Comparison of ENCODE assay signal across 16 cellular contexts in the genomic region with DNA sequence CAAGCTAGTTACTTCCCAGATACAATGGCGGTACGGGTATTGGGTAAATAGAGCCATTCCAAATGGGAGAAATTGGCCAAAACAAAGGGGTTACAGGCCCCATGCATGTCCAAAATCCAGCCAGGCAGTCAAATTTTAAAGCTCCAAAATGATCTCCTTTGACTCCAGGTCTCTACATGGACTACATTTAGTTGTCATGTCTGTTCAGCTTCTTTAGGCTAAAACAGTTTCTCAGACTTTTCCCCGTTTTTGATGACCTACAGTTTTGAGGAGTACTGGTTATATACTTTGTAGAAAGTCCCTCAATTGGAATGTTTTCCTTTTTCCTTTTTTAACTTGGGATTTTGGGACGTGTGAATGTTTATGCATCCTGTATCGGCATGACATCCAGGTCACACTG. TPM values are rescaled to one million over a fixed set of nuclear protein-coding genes. Genes with fewer than 3 reads are reported as not detected.
A peak's percentile ranks its signal among the peaks of the same experiment; 100 is the strongest.
DNase-seq lines count a peak whose midpoint lies in the region; ATAC-seq and TF ChIP-seq lines count a peak whose summit lies in the region.
"Had no signal": no experiment of that assay in that cellular context is flagged by ENCODE, and none has a peak within 500 bp of the region (broad histone marks: within the 10 kb centered on the region; RNA-seq: fewer than 3 reads in every experiment).

No MANE protein-coding gene starts in this region.

- WGBS in gastroesophageal sphincter (ENCODE audit: low coverage in 1 of 2), 2 donors: 79 to 87% methylated on average over 3 to 5 of the region's 5 CpGs
- 91 to 94% methylated on average over 5 of the region's 5 CpGs for WGBS in sigmoid colon, 2 donors
- WGBS in transverse colon (ENCODE audit: low coverage in 1 of 2), 2 donors: 90 to 94% methylated on average over 4 to 5 of the region's 5 CpGs

- ATAC-seq in gastroesophageal sphincter (no peak), left cardiac atrium (no peak)

- H3K4me3 Mint-ChIP-seq in chondrocyte (ENCODE audit: unreplicated experiment) (no peak overlapping the region), HFFc6 (no peak overlapping the region)
- no peak overlapping the region for H3K4me3 Mint-ChIP-seq in activated naive CD4-positive, alpha-beta T cell treated with anti-CD3 and anti-CD28 coated beads, Interleukin-2, amount 10 ng/mL, durations not matched to agents 7 days and 5 days
- H3K4me3 Mint-ChIP-seq: CD4-positive, alpha-beta memory T cell had no signal

- H3K4me1 Mint-ChIP-seq in chondrocyte (ENCODE audit: low read depth) (peaks cover 84% of the 10 kb centered on the region), HFFc6 (ENCODE audit: low read depth) (peaks cover 63% of the 10 kb centered on the region)
- peaks cover 13% of the 10 kb centered on the region for H3K4me1 Mint-ChIP-seq in activated naive CD4-positive, alpha-beta T cell treated with anti-CD3 and anti-CD28 coated beads, Interleukin-2, amount 10 ng/mL, durations not matched to agents 7 days and 5 days

- H3K4me3 ChIP-seq in gastroesophageal sphincter: peak overlapping the region; percentile 5 to 91
- peak overlapping the region; percentile 78 to 97 (median 96) for H3K4me3 ChIP-seq in sigmoid colon
- H3K4me3 ChIP-seq in transverse colon: peak overlapping the region in 1 of 4 donors; percentile 97
- H3K4me3 ChIP-seq: GM23248 had no signal

- peaks cover 3% of the 10 kb centered on the region for H3K36me3 Mint-ChIP-seq in chondrocyte (ENCODE audit: low read depth)
- H3K36me3 Mint-ChIP-seq in HFFc6 (ENCODE audit: low read depth): peaks cover 22% of the 10 kb centered on the region
- H3K36me3 Mint-ChIP-seq in activated naive CD4-positive, alpha-beta T cell treated with anti-CD3 and anti-CD28 coated beads, Interleukin-2, amount 10 ng/mL, durations not matched to agents 7 days and 5 days: no peaks in the 10 kb centered on the region

- TF ChIP-seq POLR2A in gastroesophageal sphincter (IDR thresholded peaks at IDR 0.05) (no peak), sigmoid colon (IDR thresholded peaks at IDR 0.05) (no peak), transverse colon (IDR thresholded peaks at IDR 0.05) (no peak)

- peaks cover 10 to 77% (median 11%) of the 10 kb centered on the region in 3 donors for H3K4me1 ChIP-seq in gastroesophageal sphincter
- H3K4me1 ChIP-seq in sigmoid colon: peaks cover 0 to 68% (median 34%) of the 10 kb centered on the region in 4 donors
- H3K4me1 ChIP-seq in transverse colon: peaks cover 0 to 58% (median 10%) of the 10 kb centered on the region in 4 donors

- no peak for TF ChIP-seq EP300 in gastroesophageal sphincter (IDR thresholded peaks at IDR 0.05)
- TF ChIP-seq EP300 in sigmoid colon (IDR thresholded peaks at IDR 0.05): no peak
- TF ChIP-seq EP300 in transverse colon (IDR thresholded peaks at IDR 0.05; ENCODE audit: low read depth): no peak

- DNase-seq in chondrocyte (ENCODE audit: low spot score): no peak
- no peak for DNase-seq in sigmoid colon
- no peak for DNase-seq in transverse colon
- DNase-seq in HFFc6: no peak
- DNase-seq in activated naive CD4-positive, alpha-beta T cell treated with anti-CD3 and anti-CD28 coated beads, Interleukin-2, amount 10 ng/mL, durations not matched to agents 7 days and 5 days: no peak
- no peak for DNase-seq in left cardiac atrium
- DNase-seq: C1 segment of cervical spinal cord; Calu3; CD4-positive, alpha-beta memory T cell; COR-L47; DMS53; DMS79 treated with DMSO at 0.1 percent for 48 hours; GM23248; H7; HCEC 1CT had no signal

- CTCF ChIA-PET in activated naive CD4-positive, alpha-beta T cell treated with anti-CD3 and anti-CD28 coated beads, Interleukin-2, amount 10 ng/mL, durations not matched to agents 7 days and 5 days (lab: Charles Lee): no interaction called here

- H3K27ac Mint-ChIP-seq in chondrocyte (ENCODE audit: unreplicated experiment): peak overlapping the region; percentile 58
- H3K27ac Mint-ChIP-seq in HFFc6: no peak overlapping the region
- H3K27ac Mint-ChIP-seq in activated naive CD4-positive, alpha-beta T cell treated with anti-CD3 and anti-CD28 coated beads, Interleukin-2, amount 10 ng/mL, durations not matched to agents 7 days and 5 days: no peak overlapping the region

- H3K9me3 Mint-ChIP-seq in chondrocyte (ENCODE audit: low read depth) (no peaks in the 10 kb centered on the region), HFFc6 (no peaks in the 10 kb centered on the region)
- peaks cover under 1% of the 10 kb centered on the region for H3K9me3 Mint-ChIP-seq in activated naive CD4-positive, alpha-beta T cell treated with anti-CD3 and anti-CD28 coated beads, Interleukin-2, amount 10 ng/mL, durations not matched to agents 7 days and 5 days

- H3K36me3 ChIP-seq in gastroesophageal sphincter (peaks cover 0 to 29% of the 10 kb centered on the region in 2 donors), sigmoid colon (peaks cover 0 to 32% (median 2%) of the 10 kb centered on the region in 4 donors), transverse colon (no peaks in the 10 kb centered on the region)

- H3K27me3 ChIP-seq in gastroesophageal sphincter (no peaks in the 10 kb centered on the region), sigmoid colon (no peaks in the 10 kb centered on the region), transverse colon (no peaks in the 10 kb centered on the region)

- H3K27ac ChIP-seq in gastroesophageal sphincter (peak overlapping the region in 3 of 4 donors; percentile 9 to 97 (median 94)), sigmoid colon (peak overlapping the region in 3 of 4 donors; percentile 91 to 99 (median 96)), transverse colon (peak overlapping the region in 3 of 4 donors; percentile 29 to 88 (median 36))
- H3K27ac ChIP-seq: GM23248 had no signal

- H3K27me3 Mint-ChIP-seq in chondrocyte (ENCODE audit: low read depth): no peaks in the 10 kb centered on the region
- no peaks in the 10 kb centered on the region; the same call in none of the 2 replicates for H3K27me3 Mint-ChIP-seq in HFFc6 (ENCODE audit: insufficient read depth)
- H3K27me3 Mint-ChIP-seq in activated naive CD4-positive, alpha-beta T cell treated with anti-CD3 and anti-CD28 coated beads, Interleukin-2, amount 10 ng/mL, durations not matched to agents 7 days and 5 days: peaks cover 13% of the 10 kb centered on the region
- H3K27me3 Mint-ChIP-seq: CD4-positive, alpha-beta memory T cell had no signal

- intact Hi-C loops in sigmoid colon (cut with DNase I) (loop anchor here (5.0 kb wide), 1 partner anchor 34 kb away; no protein-coding TSS in a partner anchor), transverse colon (cut with DNase I; ENCODE audit: low total_unique reads) (no loop called here), left cardiac atrium (cut with DNase I) (no loop called here)

- TF ChIP-seq CTCF in chondrocyte (IDR thresholded peaks at IDR 0.05): no peak
- TF ChIP-seq CTCF in gastroesophageal sphincter (IDR thresholded peaks at IDR 0.05): no peak
- TF ChIP-seq CTCF in sigmoid colon (IDR thresholded peaks at IDR 0.05): no peak
- TF ChIP-seq CTCF in transverse colon (IDR thresholded peaks at IDR 0.05): no peak
- no peak for TF ChIP-seq CTCF in HFFc6 (IDR thresholded peaks at IDR 0.05)

- in situ Hi-C loops in transverse colon (cut with MboI; ENCODE audit: low pct_ligation_motif_present in 1 of 4, low pct_unique_long_range_greater_than_20kb in 1 of 4, low sequenced_read_pairs in 3 of 4): no loop called here

- H3K9me3 ChIP-seq in gastroesophageal sphincter (no peaks in the 10 kb centered on the region), sigmoid colon (no peaks in the 10 kb centered on the region), transverse colon (no peaks in the 10 kb centered on the region)

RNA-seq across cellular contexts. Expression of a gene that starts 4.7 kb away (rescaled TPM):
- total RNA-seq in chondrocyte (24.0 to 26.2 TPM (median 25.3 TPM) in 3 replicates), gastroesophageal sphincter (100 to 1,000 TPM in 3 of 4 donors, 10 to 100 TPM in 1; 64.5 to 185 (median 131) TPM), sigmoid colon (100 to 1,000 TPM; 179 to 346 (median 240) TPM), transverse colon (10 to 100 TPM; 24.3 to 71.4 (median 54.8) TPM), left cardiac atrium (1 to 10 TPM; 2.4 to 4.9 TPM)
- polyA plus RNA-seq in sigmoid colon: 1 to 10 TPM in 2 of 3 donors, under 1 TPM in 1; 0.23 to 6.8 (median 1.8) TPM
- 10 to 100 TPM; 10.5 to 12.8 (median 11.3) TPM for total RNA-seq in HFFc6 (2021; fragmentation: NEBNext Ultra II Directional; extraction: Animal tissue kit (Norgen Biotek cat#: 25700))

Comparison
In these comparisons a context has a peak if more than half of its experiments do, and no peak if none do; other contexts are left out.
1. H3K27ac ChIP-seq: peak in every context shown above with its lines; median percentile 96 in sigmoid colon; 94 in gastroesophageal sphincter; 36 in transverse colon.